In the genomic region with DNA sequence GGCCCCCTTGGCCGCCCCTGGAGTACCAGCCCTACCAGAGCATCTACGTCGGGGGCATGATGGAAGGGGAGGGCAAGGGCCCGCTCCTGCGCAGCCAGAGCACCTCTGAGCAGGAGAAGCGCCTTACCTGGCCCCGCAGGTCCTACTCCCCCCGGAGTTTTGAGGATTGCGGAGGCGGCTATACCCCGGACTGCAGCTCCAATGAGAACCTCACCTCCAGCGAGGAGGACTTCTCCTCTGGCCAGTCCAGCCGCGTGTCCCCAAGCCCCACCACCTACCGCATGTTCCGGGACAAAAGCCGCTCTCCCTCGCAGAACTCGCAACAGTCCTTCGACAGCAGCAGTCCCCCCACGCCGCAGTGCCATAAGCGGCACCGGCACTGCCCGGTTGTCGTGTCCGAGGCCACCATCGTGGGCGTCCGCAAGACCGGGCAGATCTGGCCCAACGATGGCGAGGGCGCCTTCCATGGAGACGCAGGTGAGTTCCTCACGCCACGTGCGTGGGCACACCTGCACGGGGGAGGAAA, we compare ENCODE assay signal across 8 cellular contexts.
DNase-seq lines count a peak whose midpoint lies in the region; ATAC-seq and TF ChIP-seq lines count a peak whose summit lies in the region.

No MANE protein-coding gene starts in this region.

- H3K9me2 ChIP-seq in MM.1S (replicated peaks; ENCODE audit: insufficient read depth, low read length) = no peaks in the 10 kb centered on the region

- TF ChIP-seq CTCF in AG09309 (IDR thresholded peaks at IDR 0.05; ENCODE audit: control insufficient read depth, insufficient read depth, low read depth, low read length, missing control alignments) (no peak), MM.1S (IDR thresholded peaks at IDR 0.05; ENCODE audit: low read length) (no peak), cardiac fibroblast (IDR thresholded peaks at IDR 0.05; ENCODE audit: low read depth, low read length) (no peak)

- peak overlapping the region; percentile 90 for H3K4me2 ChIP-seq in MM.1S (ENCODE audit: low read depth, low read length)

- H3K36me3 ChIP-seq in MM.1S (replicated peaks; ENCODE audit: insufficient read depth, low read length) = peaks cover 4% of the 10 kb centered on the region; the same call in 1 of the 2 replicates
- H3K36me3 ChIP-seq in muscle layer of duodenum (ENCODE audit: control insufficient read depth in 1 of 2, insufficient read depth in 2 of 2, low read length in 2 of 2) = no peaks in the 10 kb centered on the region

- DNase-seq in AG09309 (ENCODE audit: low read depth) (no peak), MM.1S (peak; percentile 34), cardiac fibroblast (ENCODE audit: low read depth in 2 of 2) (no peak), foreskin melanocyte (no peak), DMS 273 treated with DMSO at 0.1 percent for 48 hours (lab: John Stamatoyannopoulos, UW) (no peak)

- peak overlapping the region; percentile 54; the same call in 1 of the 2 replicates for H3K27ac ChIP-seq in MM.1S (ENCODE audit: low read length)
- H3K27ac ChIP-seq in muscle layer of duodenum (ENCODE audit: low read length) = peak overlapping the region; percentile 16

- no peak for ATAC-seq in HG03025 (IDR thresholded peaks at IDR 0.05; ENCODE audit: low FRiP score, unreplicated experiment)
- ATAC-seq in HG03469 (IDR thresholded peaks at IDR 0.05; ENCODE audit: unreplicated experiment) = no peak

- H3K4me3 ChIP-seq in AG09309 (ENCODE audit: control insufficient read depth, low read depth, low read length) (peak overlapping the region; percentile 30), MM.1S (ENCODE audit: low read length) (peak overlapping the region; percentile 88), cardiac fibroblast (replicated peaks in 1 of 2; ENCODE audit: low read depth in 2 of 2, low read length in 2 of 2) (peak overlapping the region; percentile 55 to 77), muscle layer of duodenum (ENCODE audit: low read depth in 1 of 2, low read length in 2 of 2) (peak overlapping the region; percentile 50 to 76)

- H3K9ac ChIP-seq in MM.1S (ENCODE audit: low read length) = peak overlapping the region; percentile 76

- peaks cover 46% of the 10 kb centered on the region for H3F3A ChIP-seq in MM.1S (ENCODE audit: insufficient read depth, low read length)

- H3K9me3 ChIP-seq in MM.1S (replicated peaks; ENCODE audit: insufficient read depth, low read length) = no peaks in the 10 kb centered on the region
- no peaks in the 10 kb centered on the region for H3K9me3 ChIP-seq in muscle layer of duodenum (ENCODE audit: control insufficient read depth in 1 of 2, low read length in 2 of 2)

- H3K79me2 ChIP-seq in MM.1S (ENCODE audit: low read length) = peaks cover 77% of the 10 kb centered on the region

- H3K4me1 ChIP-seq in MM.1S (ENCODE audit: low read length) (peaks cover 39% of the 10 kb centered on the region), muscle layer of duodenum (ENCODE audit: control insufficient read depth in 1 of 2, insufficient read depth in 2 of 2, low read length in 2 of 2) (peaks cover 13 to 54% of the 10 kb centered on the region in 2 donors)

- no peak overlapping the region for H2AFZ ChIP-seq in MM.1S (ENCODE audit: low read length)

- H4K20me1 ChIP-seq in MM.1S (ENCODE audit: insufficient read depth, low read length) = peaks cover 33% of the 10 kb centered on the region

- H3K27me3 ChIP-seq in MM.1S (replicated peaks; ENCODE audit: insufficient read depth, low read length) (no peaks in the 10 kb centered on the region), muscle layer of duodenum (ENCODE audit: low read depth, low read length) (no peaks in the 10 kb centered on the region)

Comparison
In these comparisons a context has a peak if more than half of its experiments do, and no peak if none do; other contexts are left out.
1. H3K4me3 ChIP-seq: peak in every context shown above with its lines; median percentile 88 in MM.1S; 66 in cardiac fibroblast; 63 in muscle layer of duodenum; 30 in AG09309.